Comparison of ENCODE assay signal across 25 cellular contexts in the genomic region with DNA sequence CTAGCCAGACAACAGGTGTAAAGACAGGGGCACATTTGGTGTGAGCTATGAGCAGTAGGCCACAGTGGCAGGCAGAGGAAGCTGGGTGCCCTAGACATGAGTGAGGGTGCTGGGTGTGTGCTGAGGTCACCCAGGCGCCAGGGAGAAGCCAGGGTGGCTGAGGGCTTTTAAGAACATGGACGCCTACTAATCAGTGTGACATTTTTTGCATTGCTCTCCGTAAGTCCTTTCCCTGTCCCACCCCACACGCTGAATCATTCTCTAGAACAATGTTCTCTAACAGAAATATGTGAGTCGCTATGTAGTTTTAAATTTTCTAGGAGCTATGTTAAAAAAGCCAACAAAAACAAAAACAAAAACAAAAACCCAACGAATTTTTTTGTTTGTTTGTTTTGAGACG.
DNase-seq lines count a peak whose midpoint lies in the region; FAIRE-seq and TF ChIP-seq lines count a peak whose summit lies in the region.
"Had no signal": no experiment of that assay in that cellular context is flagged by ENCODE, and none has a peak within 500 bp of the region (broad histone marks: within the 10 kb centered on the region; RNA-seq: fewer than 3 reads in every experiment).

No MANE protein-coding gene starts in this region.

- no peak overlapping the region for H4K5ac ChIP-seq in H1 (ENCODE audit: insufficient read length, low read depth, low read length)

- H3K27me3 ChIP-seq in H1 (replicated peaks in 1 of 4; ENCODE audit: control insufficient read depth in 3 of 4, extremely low read depth in 1 of 4, insufficient read depth in 3 of 4, low read length in 3 of 4) (no peaks in the 10 kb centered on the region), right atrium auricular region (no peaks in the 10 kb centered on the region), smooth muscle cell (ENCODE audit: low read depth) (no peaks in the 10 kb centered on the region)
- H3K27me3 ChIP-seq: BLaER1, Peyer's patch, SJSA1 had no signal

- no peak overlapping the region for H3K4me3 ChIP-seq in H1 (ENCODE audit: extremely low read depth in 1 of 4, insufficient read depth in 2 of 4, low read depth in 3 of 4, low read length in 4 of 4)
- no peak overlapping the region for H3K4me3 ChIP-seq in right atrium auricular region
- H3K4me3 ChIP-seq in smooth muscle cell, result no peak overlapping the region
- H3K4me3 ChIP-seq: BLaER1, Peyer's patch, SJSA1 had no signal

- H3K14ac ChIP-seq in H1 (ENCODE audit: insufficient read length), result no peak overlapping the region

- CTCF ChIA-PET in H1 (lab: Charles Lee; ENCODE audit: partially characterized antibody), result interaction anchor here (1.8 to 2.8 kb wide), 2 partner anchors 10 to 90 kb away, joined by 3 to 9 read pairs; no protein-coding TSS in a partner anchor

- no peak overlapping the region for H2BK5ac ChIP-seq in H1 (ENCODE audit: low read depth, low read length)

- no peak overlapping the region for H4K91ac ChIP-seq in H1 (replicated peaks; ENCODE audit: insufficient read length, low read length)

- no peak for TF ChIP-seq RAD21 in H1 (IDR thresholded peaks at IDR 0.05 in 1 of 2, conservative IDR thresholded peaks at IDR 0.05 in 1 of 2; ENCODE audit: low read depth in 2 of 2, low read length in 2 of 2)

- H2BK20ac ChIP-seq in H1 (ENCODE audit: low read length), result no peak overlapping the region

- TF ChIP-seq POLR2A in H1 (IDR thresholded peaks at IDR 0.05; ENCODE audit: control extremely low read depth in 1 of 2, low read depth in 2 of 2, low read length in 2 of 2), result no peak

- H3K23me2 ChIP-seq in H1 (ENCODE audit: low read depth, low read length), result no peaks in the 10 kb centered on the region

- DNase-seq in NCI-H460 (ENCODE audit: extremely low read depth, low read depth) (peak; percentile 68), H1 (ENCODE audit: low read depth in 1 of 2, low spot score in 2 of 2) (no peak), right atrium auricular region (ENCODE audit: low spot score) (peak; percentile 55), smooth muscle cell (lab: John Stamatoyannopoulos, UW; ENCODE audit: unreplicated experiment) (no peak), 8988T (no peak), nucleus accumbens (lab: John Stamatoyannopoulos, UW) (no peak), GM19238 (ENCODE audit: insufficient read length, low spot score) (no peak)
- DNase-seq: Caco-2; CD4-positive, alpha-beta T cell; DMS 273 treated with DMSO at 0.1 percent for 48 hours; DMS79 treated with DMSO at 0.1 percent for 48 hours; H9; HFFc6; KG1; NCI-H1092; NCI-H1436 treated with DMSO at 0.1 percent for 48 hours; NCI-H1930; NCI-H2227 treated with DMSO at 0.1 percent for 48 hours; NCI-H510A treated with DMSO at 0.1 percent for 48 hours; NCI-H774; Peyer's patch had no signal

- no peaks in the 10 kb centered on the region for H3K9me3 ChIP-seq in H1 (ENCODE audit: insufficient read depth in 2 of 2, low read depth in 1 of 2, low read length in 1 of 2)
- H3K9me3 ChIP-seq in right atrium auricular region, result no peaks in the 10 kb centered on the region
- no peaks in the 10 kb centered on the region for H3K9me3 ChIP-seq in smooth muscle cell (replicated peaks; ENCODE audit: low read depth)
- H3K9me3 ChIP-seq: BLaER1, Caco-2, Peyer's patch, SJSA1 had no signal

- H3K4ac ChIP-seq in H1 (replicated peaks; ENCODE audit: insufficient read length, low read depth, low read length), result no peak overlapping the region

- no peak overlapping the region for H2BK12ac ChIP-seq in H1 (ENCODE audit: low read depth, low read length)

- no peaks in the 10 kb centered on the region for H3K79me1 ChIP-seq in H1 (ENCODE audit: low read depth, low read length)

- no peak overlapping the region for H3K18ac ChIP-seq in H1 (ENCODE audit: extremely low read depth, low read length)

- H3K56ac ChIP-seq in H1 (replicated peaks; ENCODE audit: insufficient read length, low read depth, low read length), result no peak overlapping the region

- no peak overlapping the region for H2BK15ac ChIP-seq in H1 (ENCODE audit: low read length)

- H3K4me2 ChIP-seq in H1 (ENCODE audit: insufficient read depth in 1 of 2, low read depth in 2 of 2, low read length in 2 of 2) (no peak overlapping the region), smooth muscle cell (peak overlapping the region; percentile 38)
- H3K4me2 ChIP-seq: BLaER1 had no signal

- no peaks in the 10 kb centered on the region for H3K79me2 ChIP-seq in H1 (ENCODE audit: control insufficient read depth in 1 of 2, insufficient read depth in 2 of 2, low read length in 2 of 2)
- H3K79me2 ChIP-seq in smooth muscle cell (ENCODE audit: low read depth), result no peaks in the 10 kb centered on the region

- H4K8ac ChIP-seq in H1 (ENCODE audit: extremely low read depth, insufficient read depth, low read length), result no peak overlapping the region

- H3K27ac ChIP-seq in H1 (ENCODE audit: low read depth, low read length), result no peak overlapping the region
- H3K27ac ChIP-seq in right atrium auricular region, result peak overlapping the region; percentile 26 to 68
- H3K27ac ChIP-seq in smooth muscle cell (ENCODE audit: low read depth), result no peak overlapping the region
- H3K27ac ChIP-seq: BLaER1, HL-60, Peyer's patch, SJSA1 had no signal

- no peak overlapping the region for H3K9ac ChIP-seq in H1 (replicated peaks in 1 of 4; ENCODE audit: extremely low read depth in 1 of 4, low read depth in 3 of 4, low read length in 3 of 4)
- no peak overlapping the region for H3K9ac ChIP-seq in smooth muscle cell (ENCODE audit: low read depth)
- H3K9ac ChIP-seq: BLaER1 had no signal

- WGBS in H1 (ENCODE audit: extremely low coverage in 1 of 2, insufficient coverage in 1 of 2, insufficient read length in 1 of 2, insufficient replicate concordance in 2 of 2, low coverage in 1 of 2, low lambda C conversion rate in 2 of 2, missing lambda C conversion rate in 1 of 2), 2 experiments, result 88% methylated on average over 7 of the region's 7 CpGs; no CpG with 5 or more reads in 1 of the 2 experiments
- WGBS in smooth muscle cell (ENCODE audit: low lambda C conversion rate), result 50% methylated on average over 7 of the region's 7 CpGs

- peak overlapping the region; percentile 13; the same call in 1 of the 2 replicates for H2AFZ ChIP-seq in H1 (ENCODE audit: low read length)
- H2AFZ ChIP-seq in smooth muscle cell (ENCODE audit: low read depth), result no peak overlapping the region

- no peak overlapping the region for H2AK5ac ChIP-seq in H1 (ENCODE audit: low read depth, low read length)

- H3K23ac ChIP-seq in H1 (ENCODE audit: insufficient read length), result no peak overlapping the region

- H2BK120ac ChIP-seq in H1 (replicated peaks; ENCODE audit: low read depth, low read length), result no peak overlapping the region

- peaks cover 5% of the 10 kb centered on the region for H3F3A ChIP-seq in smooth muscle cell (ENCODE audit: low read depth)

- H4K20me1 ChIP-seq in H1 (replicated peaks in 1 of 2; ENCODE audit: control insufficient read depth in 1 of 2, insufficient read depth in 2 of 2, low read length in 2 of 2) (no peaks in the 10 kb centered on the region), smooth muscle cell (ENCODE audit: low read depth) (no peaks in the 10 kb centered on the region)
- H4K20me1 ChIP-seq: BLaER1 had no signal

- POLR2A ChIA-PET in H1 (lab: Charles Lee; ENCODE audit: partially characterized antibody), result no interaction called here

- no peak for TF ChIP-seq EP300 in H1 (IDR thresholded peaks at IDR 0.05; ENCODE audit: borderline replicate concordance in 1 of 2, low read depth in 2 of 2, low read length in 2 of 2)

- H3K4me1 ChIP-seq in H1 (replicated peaks in 1 of 4; ENCODE audit: control insufficient read depth in 3 of 4, insufficient read depth in 4 of 4, low read length in 3 of 4) (no peaks in the 10 kb centered on the region), right atrium auricular region (peaks cover 0 to 78% of the 10 kb centered on the region in 2 donors), smooth muscle cell (ENCODE audit: low read depth) (peaks cover 7% of the 10 kb centered on the region)
- H3K4me1 ChIP-seq: BLaER1, Caco-2, Peyer's patch had no signal

- H3K36me3 ChIP-seq in H1 (ENCODE audit: control insufficient read depth in 2 of 4, insufficient read depth in 4 of 4, low read length in 3 of 4), result no peaks in the 10 kb centered on the region
- H3K36me3 ChIP-seq in right atrium auricular region, result no peaks in the 10 kb centered on the region
- H3K36me3 ChIP-seq in smooth muscle cell (ENCODE audit: low read depth), result no peaks in the 10 kb centered on the region
- H3K36me3 ChIP-seq: BLaER1, Peyer's patch, SJSA1 had no signal

- TF ChIP-seq CTCF in H1 (IDR thresholded peaks at IDR 0.05; ENCODE audit: control extremely low read depth in 1 of 3, insufficient read depth in 1 of 3, low read depth in 1 of 3, low read length in 3 of 3) (no peak), right atrium auricular region (IDR thresholded peaks at IDR 0.05) (no peak), smooth muscle cell (IDR thresholded peaks at IDR 0.05; ENCODE audit: borderline replicate concordance, insufficient read depth, poor library complexity, severe bottlenecking) (no peak)

- FAIRE-seq in H1 (lab: Jason Lieb, UNC), result no peak
- FAIRE-seq: HepG2 had no signal

TF ChIP-seq in H1, 55 proteins besides CTCF, POLR2A, EP300 and RAD21 (continues in another document):
- no peak for TF ChIP-seq RXRA (IDR thresholded peaks at IDR 0.05; ENCODE audit: insufficient read depth, low read depth, low read length)
- TF ChIP-seq SAP30 (IDR thresholded peaks at IDR 0.05; ENCODE audit: insufficient read depth, insufficient replicate concordance, low read length), result no peak
- TF ChIP-seq GTF2F1 (IDR thresholded peaks at IDR 0.05; ENCODE audit: borderline replicate concordance, low read depth, low read length), result no peak
- TF ChIP-seq KDM5A (IDR thresholded peaks at IDR 0.05; ENCODE audit: low read length), result no peak
- TF ChIP-seq SP1 (IDR thresholded peaks at IDR 0.05; ENCODE audit: low read depth, low read length), result no peak
- TF ChIP-seq EZH2 (IDR thresholded peaks at IDR 0.05; ENCODE audit: low read depth, low read length, severe bottlenecking), result no peak
- no peak for TF ChIP-seq HDAC6 (IDR thresholded peaks at IDR 0.05; ENCODE audit: low read depth, low read length)
- TF ChIP-seq, protein P1, sequence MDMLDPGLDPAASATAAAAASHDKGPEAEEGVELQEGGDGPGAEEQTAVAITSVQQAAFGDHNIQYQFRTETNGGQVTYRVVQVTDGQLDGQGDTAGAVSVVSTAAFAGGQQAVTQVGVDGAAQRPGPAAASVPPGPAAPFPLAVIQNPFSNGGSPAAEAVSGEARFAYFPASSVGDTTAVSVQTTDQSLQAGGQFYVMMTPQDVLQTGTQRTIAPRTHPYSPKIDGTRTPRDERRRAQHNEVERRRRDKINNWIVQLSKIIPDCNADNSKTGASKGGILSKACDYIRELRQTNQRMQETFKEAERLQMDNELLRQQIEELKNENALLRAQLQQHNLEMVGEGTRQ (IDR thresholded peaks at IDR 0.05; ENCODE audit: low read length), result no peak
- no peak for TF ChIP-seq ZNF274 (IDR thresholded peaks at IDR 0.05; ENCODE audit: borderline replicate concordance, extremely low read depth, low read length)
- no peak for TF ChIP-seq RBBP5 (IDR thresholded peaks at IDR 0.05; ENCODE audit: borderline replicate concordance, low read depth, low read length)
- no peak for TF ChIP-seq CBX8 (IDR thresholded peaks at IDR 0.05; ENCODE audit: borderline replicate concordance, low read depth, low read length)
- TF ChIP-seq ASH2L (IDR thresholded peaks at IDR 0.05; ENCODE audit: low read length), result no peak

Comparison
In these comparisons a context has a peak if more than half of its experiments do, and no peak if none do; other contexts are left out.
1. DNase-seq: peak in NCI-H460 (single experiment) and right atrium auricular region (single experiment); none in H1 (0 of 2), smooth muscle cell (single experiment), 8988T (single experiment), nucleus accumbens (0 of 56) and GM19238 (single experiment).
2. H3K27ac ChIP-seq: peak in right atrium auricular region (2 of 2); none in H1 (single experiment) and smooth muscle cell (single experiment).